ENCODE assay signal across 20 cellular contexts in the genomic region with DNA sequence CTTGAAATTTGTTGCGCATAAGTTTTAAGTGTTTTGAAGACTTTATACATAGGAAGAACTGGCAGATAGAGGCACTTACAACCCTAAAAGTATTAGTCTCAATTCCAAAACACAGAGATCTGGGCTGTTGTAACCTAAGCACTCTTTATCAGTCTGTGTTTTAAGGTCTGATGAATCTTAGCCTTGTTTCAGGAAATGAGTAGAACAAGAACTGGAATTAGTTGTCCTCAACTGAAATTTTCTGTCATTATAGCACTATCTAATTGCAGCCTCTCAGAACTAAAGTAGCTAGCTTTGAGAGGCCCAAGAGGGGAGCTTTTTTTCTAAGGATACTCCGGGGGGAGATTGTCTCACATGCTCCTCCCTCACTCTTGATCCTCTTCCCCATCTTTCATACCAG. TPM values are rescaled to one million over a fixed set of nuclear protein-coding genes. Genes with fewer than 3 reads are reported as not detected.
DNase-seq lines count a peak whose midpoint lies in the region; ATAC-seq and TF ChIP-seq lines count a peak whose summit lies in the region.
"Had no signal": no experiment of that assay in that cellular context is flagged by ENCODE, and none has a peak within 500 bp of the region (broad histone marks: within the 10 kb centered on the region; RNA-seq: fewer than 3 reads in every experiment).

No MANE protein-coding gene starts in this region.

- H3K36me3 Mint-ChIP-seq in T-helper 17 cell (ENCODE audit: low read depth), result no peaks in the 10 kb centered on the region

- H3K4me1 ChIP-seq in cardiac muscle cell (ENCODE audit: low read depth) (peaks cover 42% of the 10 kb centered on the region), mucosa of stomach (ENCODE audit: control insufficient read depth, insufficient read depth, low read length) (peaks cover 56% of the 10 kb centered on the region), subcutaneous abdominal adipose tissue (ENCODE audit: control insufficient read depth in 5 of 5, insufficient read depth in 5 of 5, low read length in 5 of 5) (peaks cover 7 to 71% (median 54%) of the 10 kb centered on the region in 5 donors)

- H3K9ac ChIP-seq in mucosa of stomach (ENCODE audit: low read length) (peak overlapping the region; percentile 38), subcutaneous abdominal adipose tissue (ENCODE audit: low read length in 5 of 5) (peak overlapping the region in 2 of 5 donors; percentile 4 to 33)

- intact Hi-C loops in left cardiac atrium (cut with DNase I), result loop anchor here in 1 of 2 donors (10.0 kb wide), 1 partner anchor 103 kb away; no protein-coding TSS in a partner anchor

- peak overlapping the region; percentile 93 for H3K27ac Mint-ChIP-seq in T-helper 17 cell

- DNase-seq in cardiac muscle cell (ENCODE audit: low read depth in 1 of 2, low spot score in 1 of 2), result no peak
- DNase-seq in left cardiac atrium, result no peak
- no peak for DNase-seq in T-helper 17 cell
- no peak for DNase-seq in AG08396 (ENCODE audit: low spot score)
- DNase-seq: activated CD4-positive, CD25-positive, alpha-beta regulatory T cell treated with anti-CD3 and anti-CD28 coated beads, Interleukin-2, amount 50 U/mL, for 72 hours; BE2C; cerebellar nuclear complex; H9; KBM-7; kidney glomerular epithelial cell; midbrain; NCI-H1092 treated with DMSO at 0.1 percent for 48 hours; SHP77; stimulated activated CD4-positive, alpha-beta T cell treated with anti-CD3 and anti-CD28 coated beads, Interleukin-4, amount 100 ng/mL, for 4 hours; stimulated activated CD8-positive, alpha-beta memory T cell treated with anti-CD3 and anti-CD28 coated beads, Interleukin-4, amount 100 ng/mL, for 48 hours had no signal

- no peaks in the 10 kb centered on the region for H3K27me3 Mint-ChIP-seq in T-helper 17 cell

- H3K27me3 ChIP-seq in cardiac muscle cell, result no peaks in the 10 kb centered on the region
- H3K27me3 ChIP-seq in mucosa of stomach (ENCODE audit: control insufficient read depth, insufficient read depth, low read length), result no peaks in the 10 kb centered on the region
- H3K27me3 ChIP-seq in subcutaneous abdominal adipose tissue (ENCODE audit: control insufficient read depth in 5 of 5, insufficient read depth in 4 of 5, low read length in 5 of 5), result no peaks in the 10 kb centered on the region
- H3K27me3 ChIP-seq: BE2C had no signal

- no peak for TF ChIP-seq CTCF in cardiac muscle cell (IDR thresholded peaks at IDR 0.05; ENCODE audit: low read depth, low read length)

- H3K36me3 ChIP-seq in cardiac muscle cell (peaks cover 10% of the 10 kb centered on the region), mucosa of stomach (ENCODE audit: control insufficient read depth, insufficient read depth, low read length) (no peaks in the 10 kb centered on the region), subcutaneous abdominal adipose tissue (ENCODE audit: control insufficient read depth in 5 of 5, insufficient read depth in 5 of 5, low read length in 5 of 5) (peaks cover 19 to 46% (median 21%) of the 10 kb centered on the region in 5 donors)

- no peak overlapping the region for H3K4me3 Mint-ChIP-seq in T-helper 17 cell

- ATAC-seq in left cardiac atrium (no peak), T-helper 17 cell (no peak), GM21723 (IDR thresholded peaks at IDR 0.05; ENCODE audit: unreplicated experiment) (no peak), GM18870 (IDR thresholded peaks at IDR 0.05; ENCODE audit: unreplicated experiment) (no peak)

- H3K4me3 ChIP-seq in cardiac muscle cell (no peak overlapping the region), mucosa of stomach (ENCODE audit: low read length) (no peak overlapping the region), subcutaneous abdominal adipose tissue (ENCODE audit: low read depth in 1 of 5, low read length in 5 of 5) (no peak overlapping the region)
- H3K4me3 ChIP-seq: thoracic aorta had no signal

- H3K9me3 ChIP-seq in cardiac muscle cell (ENCODE audit: low read depth) (no peaks in the 10 kb centered on the region), T-helper 17 cell (ENCODE audit: control insufficient read depth, low read length, poor library complexity, severe bottlenecking) (no peaks in the 10 kb centered on the region), mucosa of stomach (ENCODE audit: control insufficient read depth, low read length) (no peaks in the 10 kb centered on the region), subcutaneous abdominal adipose tissue (ENCODE audit: control insufficient read depth in 5 of 5, low read length in 5 of 5) (no peaks in the 10 kb centered on the region)
- H3K9me3 ChIP-seq: BE2C, thoracic aorta had no signal

- H3K4me1 Mint-ChIP-seq in T-helper 17 cell, result peaks cover 50% of the 10 kb centered on the region

- peak overlapping the region; percentile 57 for H3K27ac ChIP-seq in cardiac muscle cell
- peak overlapping the region; percentile 26 for H3K27ac ChIP-seq in subcutaneous abdominal adipose tissue (ENCODE audit: low read depth, low read length)

RNA-seq across cellular contexts. Expression of gene HNRNPM, which starts 13.0 kb away (rescaled TPM):
- total RNA-seq in cardiac muscle cell, result 79.1 and 103 TPM in 2 replicates
- polyA plus RNA-seq in cardiac muscle cell, result 106 and 246 TPM in 2 replicates
- total RNA-seq in left cardiac atrium, result 100 to 1,000 TPM; 102 to 126 TPM
- total RNA-seq in T-helper 17 cell, result 100 to 1,000 TPM; 248 to 259 TPM

RNA-seq across cellular contexts. Expression of gene PRAM1, which starts 44.6 kb away (rescaled TPM):
- total RNA-seq in cardiac muscle cell (0.33 and 1.2 TPM in 2 replicates), left cardiac atrium (1 to 10 TPM; 1.0 to 1.4 TPM), T-helper 17 cell (1 to 10 TPM; 5.2 to 7.4 TPM)
- polyA plus RNA-seq in cardiac muscle cell, result 0.22 and 1.2 TPM in 2 replicates

RNA-seq across cellular contexts. Expression of gene MARCHF2, which starts 44.7 kb away (rescaled TPM):
- 118 and 139 TPM in 2 replicates for total RNA-seq in cardiac muscle cell
- polyA plus RNA-seq in cardiac muscle cell, result 49.4 and 63.8 TPM in 2 replicates
- total RNA-seq in left cardiac atrium, result 10 to 100 TPM; 81.1 to 87.8 TPM
- total RNA-seq in T-helper 17 cell, result 100 to 1,000 TPM in 1 of 2 donors, 10 to 100 TPM in 1; 26.9 to 108 TPM

RNA-seq across cellular contexts. Expression of gene ZNF414, which starts 56.2 kb away (rescaled TPM):
- total RNA-seq in cardiac muscle cell (21.1 and 50.7 TPM in 2 replicates), left cardiac atrium (10 to 100 TPM; 13.6 to 16.6 TPM), T-helper 17 cell (10 to 100 TPM; 45.1 to 46.2 TPM)
- 64.2 and 82.2 TPM in 2 replicates for polyA plus RNA-seq in cardiac muscle cell
